ENCODE assay signal across 9 cellular contexts in the genomic region with DNA sequence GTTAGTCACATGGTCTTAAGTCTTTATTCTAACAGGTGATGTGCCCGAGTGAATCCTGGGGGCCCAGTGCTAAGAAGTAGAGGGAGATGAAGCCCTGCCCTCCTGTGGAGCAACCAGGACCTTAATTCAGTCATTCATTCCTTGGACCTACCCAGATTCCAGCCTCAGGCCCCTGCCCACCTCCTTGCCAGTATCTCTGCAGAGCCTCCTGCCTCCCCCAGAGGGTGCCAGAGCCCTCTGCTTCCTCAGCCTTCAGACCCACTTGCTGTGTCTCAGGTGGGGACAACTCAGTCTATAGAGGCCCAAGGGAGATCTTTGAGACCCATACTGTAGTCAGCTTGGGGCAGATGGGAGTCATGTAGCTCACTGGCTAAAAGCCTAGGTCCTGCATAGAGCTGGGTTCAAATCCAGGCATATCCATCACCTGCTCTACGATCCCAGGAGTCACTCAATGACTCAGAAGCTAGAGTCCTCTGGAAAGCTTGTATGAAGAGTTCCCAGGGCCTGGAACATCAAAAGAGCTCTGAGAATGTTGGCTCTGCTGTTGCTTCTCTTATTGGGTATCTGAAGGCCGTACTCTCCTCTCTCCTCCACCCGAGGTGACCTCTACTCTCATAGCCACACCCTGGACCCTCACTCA. TPM values are rescaled to one million over a fixed set of nuclear protein-coding genes. Genes with fewer than 3 reads are reported as not detected.
DNase-seq lines count a peak whose midpoint lies in the region; ATAC-seq and TF ChIP-seq lines count a peak whose summit lies in the region.
"Had no signal": no experiment of that assay in that cellular context is flagged by ENCODE, and none has a peak within 500 bp of the region (broad histone marks: within the 10 kb centered on the region; RNA-seq: fewer than 3 reads in every experiment).

No MANE protein-coding gene starts in this region.

- H3K27ac ChIP-seq in psoas muscle: no peak overlapping the region
- H3K27ac ChIP-seq: epithelial cell of prostate had no signal

- no peaks in the 10 kb centered on the region for H3K36me3 Mint-ChIP-seq in activated CD4-positive, alpha-beta T cell treated with anti-CD3 and anti-CD28 coated beads, Interleukin-2, amount 10 ng/mL, durations not matched to agents 24 days and 14 days (ENCODE audit: low read depth)

- no peak overlapping the region for H3K27ac Mint-ChIP-seq in activated CD4-positive, alpha-beta T cell treated with anti-CD3 and anti-CD28 coated beads, Interleukin-2, amount 10 ng/mL, durations not matched to agents 24 days and 14 days

- no peak overlapping the region for H3K4me3 Mint-ChIP-seq in activated CD4-positive, alpha-beta T cell treated with anti-CD3 and anti-CD28 coated beads, Interleukin-2, amount 10 ng/mL, durations not matched to agents 24 days and 14 days

- ATAC-seq in psoas muscle: peak; percentile 34 to 59 (median 49)
- no peak for ATAC-seq in HG02981 (IDR thresholded peaks at IDR 0.05; ENCODE audit: unreplicated experiment)

- peaks cover 0 to 2% (median 0%) of the 10 kb centered on the region in 3 donors for H3K27me3 ChIP-seq in psoas muscle (ENCODE audit: insufficient read depth in 3 of 3, low read length in 2 of 3)

- TF ChIP-seq CTCF in NB4 (IDR thresholded peaks at IDR 0.05; ENCODE audit: low read depth, low read length) (peak; percentile 88), psoas muscle (IDR thresholded peaks at IDR 0.05) (peak; percentile 47)

- peak; percentile 42 for DNase-seq in A172 (ENCODE audit: low spot score)
- peak; percentile 33 for DNase-seq in G401 (ENCODE audit: low spot score)
- peak; percentile 77 for DNase-seq in NB4 (ENCODE audit: low read depth)
- peak; percentile 69 for DNase-seq in activated CD4-positive, alpha-beta T cell treated with anti-CD3 and anti-CD28 coated beads, Interleukin-2, amount 10 ng/mL, durations not matched to agents 24 days and 14 days
- DNase-seq in glomerular visceral epithelial cell (ENCODE audit: extremely low spot score): peak; percentile 57
- peak in 1 of 2 donors; percentile 55 for DNase-seq in psoas muscle
- no peak for DNase-seq in NCI-H2107 treated with DMSO at 0.1 percent for 48 hours (lab: John Stamatoyannopoulos, UW; ENCODE audit: unreplicated experiment)

- H3K9me3 Mint-ChIP-seq in activated CD4-positive, alpha-beta T cell treated with anti-CD3 and anti-CD28 coated beads, Interleukin-2, amount 10 ng/mL, durations not matched to agents 24 days and 14 days: no peaks in the 10 kb centered on the region

- no peaks in the 10 kb centered on the region for H3K36me3 ChIP-seq in psoas muscle (ENCODE audit: insufficient read depth in 1 of 2, low read depth in 1 of 2)

- in situ Hi-C loops in G401 (cut with HindIII; ENCODE audit: low sequenced_read_pairs): no loop called here

- intact Hi-C loops in activated CD4-positive, alpha-beta T cell treated with anti-CD3 and anti-CD28 coated beads, Interleukin-2, amount 10 ng/mL, durations not matched to agents 24 days and 14 days (cut with micrococcal nuclease): no loop called here
- intact Hi-C loops in psoas muscle (cut with DNase I): loop anchor here in 1 of 2 donors (5.0 to 10.0 kb wide), 2 partner anchors 36 to 152 kb away; no protein-coding TSS in a partner anchor

- H3K27me3 Mint-ChIP-seq in activated CD4-positive, alpha-beta T cell treated with anti-CD3 and anti-CD28 coated beads, Interleukin-2, amount 10 ng/mL, durations not matched to agents 24 days and 14 days: peaks cover 9% of the 10 kb centered on the region

- TF ChIP-seq POLR2A in NB4 (IDR thresholded peaks at IDR 0.05; ENCODE audit: extremely low read depth, insufficient read length): no peak

- 81 to 88% (median 82%) methylated on average over 4 of the region's 4 CpGs for WGBS in psoas muscle, 3 donors

- no peaks in the 10 kb centered on the region for H3K9me3 ChIP-seq in psoas muscle

- H3K4me1 ChIP-seq in psoas muscle: no peaks in the 10 kb centered on the region

- no peak overlapping the region for H3K4me3 ChIP-seq in NB4 (ENCODE audit: low read depth, low read length)
- no peak overlapping the region for H3K4me3 ChIP-seq in psoas muscle

- H3K4me1 Mint-ChIP-seq in activated CD4-positive, alpha-beta T cell treated with anti-CD3 and anti-CD28 coated beads, Interleukin-2, amount 10 ng/mL, durations not matched to agents 24 days and 14 days: peaks cover 4% of the 10 kb centered on the region

RNA-seq across cellular contexts. Expression of a gene that starts 3.9 kb away (rescaled TPM):
- total RNA-seq in A172 (2014; rRNA removed; shearing (Covaris generic)): 0.07 TPM in 1 of 2 replicates, not detected in the other
- total RNA-seq in G401 (2014; rRNA removed; shearing (Covaris generic)): not detected in 2 replicates
- total RNA-seq in activated CD4-positive, alpha-beta T cell treated with anti-CD3 and anti-CD28 coated beads, Interleukin-2, amount 10 ng/mL, durations not matched to agents 24 days and 14 days: not detected in 2 replicates
- total RNA-seq in psoas muscle: 1 to 10 TPM; 2.3 to 6.2 (median 3.5) TPM
- 1 to 10 TPM in 2 of 3 donors, under 1 TPM in 1; 0.98 to 2.6 (median 1.3) TPM for polyA plus RNA-seq in psoas muscle

RNA-seq across cellular contexts. Expression of a gene that starts 16.2 kb away (rescaled TPM):
- not detected in 2 replicates for total RNA-seq in A172 (2014; rRNA removed; shearing (Covaris generic))
- total RNA-seq in G401 (2014; rRNA removed; shearing (Covaris generic)): not detected in 2 replicates
- not detected in 2 replicates for total RNA-seq in activated CD4-positive, alpha-beta T cell treated with anti-CD3 and anti-CD28 coated beads, Interleukin-2, amount 10 ng/mL, durations not matched to agents 24 days and 14 days
- total RNA-seq in psoas muscle: 1 to 10 TPM; 5.7 to 9.7 (median 8.2) TPM
- 1 to 10 TPM; 4.0 to 7.6 (median 7.5) TPM for polyA plus RNA-seq in psoas muscle

RNA-seq across cellular contexts. Expression of a gene that starts 34.5 kb away (rescaled TPM):
- total RNA-seq in A172 (2014; rRNA removed; shearing (Covaris generic)): not detected in 2 replicates
- total RNA-seq in G401 (2014; rRNA removed; shearing (Covaris generic)): 1.4 TPM in 1 of 2 replicates, not detected in the other
- not detected in 2 replicates for total RNA-seq in activated CD4-positive, alpha-beta T cell treated with anti-CD3 and anti-CD28 coated beads, Interleukin-2, amount 10 ng/mL, durations not matched to agents 24 days and 14 days
- 1 to 10 TPM; 2.4 to 8.9 (median 3.1) TPM for total RNA-seq in psoas muscle
- 1 to 10 TPM; 4.3 to 6.6 (median 4.6) TPM for polyA plus RNA-seq in psoas muscle

RNA-seq across cellular contexts. Expression of a gene that starts 51.2 kb away (rescaled TPM):
- total RNA-seq in A172 (2014; rRNA removed; shearing (Covaris generic)): 108 and 110 TPM in 2 replicates
- total RNA-seq in G401 (2014; rRNA removed; shearing (Covaris generic)): 95.8 and 107 TPM in 2 replicates
- total RNA-seq in activated CD4-positive, alpha-beta T cell treated with anti-CD3 and anti-CD28 coated beads, Interleukin-2, amount 10 ng/mL, durations not matched to agents 24 days and 14 days: 62.9 and 68.8 TPM in 2 replicates
- 10 to 100 TPM; 11.9 to 16.0 (median 13.4) TPM for total RNA-seq in psoas muscle
- polyA plus RNA-seq in psoas muscle: 10 to 100 TPM; 10.7 to 24.7 (median 15.4) TPM

RNA-seq across cellular contexts. Expression of a gene that starts 53.1 kb away (rescaled TPM):
- not detected in 2 replicates for total RNA-seq in A172 (2014; rRNA removed; shearing (Covaris generic))
- total RNA-seq in G401 (2014; rRNA removed; shearing (Covaris generic)): not detected in 2 replicates
- total RNA-seq in activated CD4-positive, alpha-beta T cell treated with anti-CD3 and anti-CD28 coated beads, Interleukin-2, amount 10 ng/mL, durations not matched to agents 24 days and 14 days: not detected in 2 replicates
- total RNA-seq in psoas muscle: not detected
- polyA plus RNA-seq in psoas muscle: not detected
